In genomic region chr9:80552931-80553330, GRCh38 we compare ENCODE assay signal across 13 cellular contexts.
A peak's percentile ranks its signal among the peaks of the same experiment; 100 is the strongest.
DNase-seq lines count a peak whose midpoint lies in the region; ATAC-seq, FAIRE-seq and TF ChIP-seq lines count a peak whose summit lies in the region.
"Had no signal": no experiment of that assay in that cellular context is flagged by ENCODE, and none has a peak within 500 bp of the region (broad histone marks: within the 10 kb centered on the region; RNA-seq: fewer than 3 reads in every experiment).

No MANE protein-coding gene starts in this region.

- FAIRE-seq in bronchial epithelial cell (lab: Jason Lieb, UNC): no peak

- H3K4me3 ChIP-seq in IMR-90 (ENCODE audit: insufficient read depth, low read depth, low read length): no peak overlapping the region
- H3K4me3 ChIP-seq in bronchial epithelial cell (ENCODE audit: low read depth, low read length): no peak overlapping the region
- no peak overlapping the region for H3K4me3 ChIP-seq in testis
- H3K4me3 ChIP-seq: SJSA1 had no signal

- no peaks in the 10 kb centered on the region for H3K79me1 ChIP-seq in IMR-90 (ENCODE audit: low read depth in 1 of 2, low read length in 2 of 2)

- no peak overlapping the region for H3K56ac ChIP-seq in IMR-90 (ENCODE audit: extremely low read depth, insufficient read depth, low read length)

- TF ChIP-seq CTCF in IMR-90 (conservative IDR thresholded peaks at IDR 0.05; ENCODE audit: low read depth, low read length) (no peak), bronchial epithelial cell (IDR thresholded peaks at IDR 0.05; ENCODE audit: insufficient read depth, low read length, severe bottlenecking) (no peak), testis (IDR thresholded peaks at IDR 0.05) (no peak)

- TF ChIP-seq POLR2A in IMR-90 (IDR thresholded peaks at IDR 0.05; ENCODE audit: low read depth, low read length) (no peak), testis (IDR thresholded peaks at IDR 0.05) (no peak)

- 8% methylated on average over 2 of the region's 6 CpGs; no CpG with 5 or more reads in 1 of the 2 experiments for WGBS in IMR-90 (ENCODE audit: extremely low coverage in 2 of 2, insufficient read length in 1 of 2), 2 experiments
- 41 to 55% methylated on average over 6 of the region's 6 CpGs for WGBS in testis, 2 donors

- intact Hi-C loops in IMR-90 (cut with micrococcal nuclease): no loop called here
- intact Hi-C loops in testis (cut with DNase I; ENCODE audit: low total_unique reads): no loop called here

- CTCF ChIA-PET in IMR-90 (lab: Yijun Ruan, JAX): no interaction called here

- in situ Hi-C loops in IMR-90 (cut with MboI; ENCODE audit: low sequenced_read_pairs): no loop called here

- no TSS peak for BruUV-seq in IMR-90 (replicated peaks; lab: Mats Ljungman, UMichigan)

- H2BK5ac ChIP-seq in IMR-90 (ENCODE audit: low read depth, low read length, poor library complexity, severe bottlenecking): no peak overlapping the region

- no peak overlapping the region for H3K18ac ChIP-seq in IMR-90 (ENCODE audit: low read depth, low read length)

- no peaks in the 10 kb centered on the region for H3K4me1 ChIP-seq in IMR-90 (ENCODE audit: control insufficient read depth, insufficient read depth, low read length)
- no peaks in the 10 kb centered on the region for H3K4me1 ChIP-seq in testis
- H3K4me1 ChIP-seq: SJSA1 had no signal

- H4K20me1 ChIP-seq in IMR-90 (ENCODE audit: insufficient read depth, low read length): no peaks in the 10 kb centered on the region

- H2BK120ac ChIP-seq in IMR-90 (ENCODE audit: low read depth, low read length): no peak overlapping the region

- H2BK15ac ChIP-seq in IMR-90 (ENCODE audit: low read depth, low read length): no peak overlapping the region

- H3K27ac ChIP-seq in IMR-90 (ENCODE audit: insufficient read depth, low read length) (no peak overlapping the region), testis (no peak overlapping the region)
- H3K27ac ChIP-seq: SJSA1 had no signal

- DNase-seq in IMR-90: peak; percentile 52
- peak; percentile 8 for DNase-seq in bronchial epithelial cell (ENCODE audit: low read depth)
- peak; percentile 75 for DNase-seq in iris pigment epithelial cell (ENCODE audit: low read depth)
- DNase-seq in testis: peak; percentile 25
- DNase-seq in NCI-H526 treated with DMSO at 0.1 percent for 48 hours (lab: John Stamatoyannopoulos, UW): no peak
- no peak for DNase-seq in DMS114 treated with DMSO at 0.1 percent for 48 hours (lab: John Stamatoyannopoulos, UW; ENCODE audit: unreplicated experiment)
- DNase-seq: activated CD8-positive, alpha-beta memory T cell treated with anti-CD3 and anti-CD28 coated beads for 24 hours; C1 segment of cervical spinal cord; islet precursor cell; NCI-H2171 had no signal

- H3K4ac ChIP-seq in IMR-90 (ENCODE audit: low read depth, low read length): no peak overlapping the region

- TF ChIP-seq RAD21 in IMR-90 (IDR thresholded peaks at IDR 0.05; ENCODE audit: low read length): no peak

- H3K9me3 ChIP-seq in IMR-90 (ENCODE audit: control insufficient read depth, insufficient read depth, low read length): no peaks in the 10 kb centered on the region
- no peaks in the 10 kb centered on the region for H3K9me3 ChIP-seq in testis
- H3K9me3 ChIP-seq: SJSA1 had no signal

- no peak overlapping the region for H2AK9ac ChIP-seq in IMR-90 (replicated peaks; ENCODE audit: low read depth, low read length, poor library complexity)

- H3K23ac ChIP-seq in IMR-90 (ENCODE audit: low read depth, low read length): no peak overlapping the region

- H3K27me3 ChIP-seq in IMR-90 (ENCODE audit: control insufficient read depth, insufficient read depth, low read length) (no peaks in the 10 kb centered on the region), bronchial epithelial cell (ENCODE audit: control insufficient read depth, insufficient read depth, low read length) (no peaks in the 10 kb centered on the region), testis (no peaks in the 10 kb centered on the region)
- H3K27me3 ChIP-seq: SJSA1 had no signal

- no peak overlapping the region for H2AFZ ChIP-seq in IMR-90 (replicated peaks; ENCODE audit: low read length, poor library complexity)

- no peak overlapping the region for H3K14ac ChIP-seq in IMR-90 (replicated peaks; ENCODE audit: low read depth, low read length)

- H3K36me3 ChIP-seq in IMR-90 (ENCODE audit: control insufficient read depth, insufficient read depth, low read length) (no peaks in the 10 kb centered on the region), bronchial epithelial cell (ENCODE audit: control insufficient read depth, insufficient read depth, low read length) (no peaks in the 10 kb centered on the region), testis (ENCODE audit: low read depth, missing control alignments) (no peaks in the 10 kb centered on the region)
- H3K36me3 ChIP-seq: SJSA1 had no signal

- POLR2A ChIA-PET in IMR-90 (lab: Charles Lee; ENCODE audit: unreplicated experiment): no interaction called here

- no peak overlapping the region for H4K5ac ChIP-seq in IMR-90 (ENCODE audit: low read depth, low read length)

- no peak overlapping the region for H4K91ac ChIP-seq in IMR-90 (ENCODE audit: insufficient read depth, low read depth, low read length)

- H2AK5ac ChIP-seq in IMR-90 (ENCODE audit: low read depth, low read length): no peak overlapping the region

- no peak overlapping the region for H4K8ac ChIP-seq in IMR-90 (ENCODE audit: low read depth in 2 of 2, low read length in 2 of 2)

- H3K9me1 ChIP-seq in IMR-90 (ENCODE audit: insufficient read depth, low read length): no peaks in the 10 kb centered on the region

- no peak overlapping the region for H2BK20ac ChIP-seq in IMR-90 (ENCODE audit: low read depth, low read length)

- ATAC-seq in IMR-90 (ENCODE audit: low read depth): peak; percentile 63
- ATAC-seq in GM21619 (IDR thresholded peaks at IDR 0.05; ENCODE audit: unreplicated experiment): no peak
- no peak for ATAC-seq in GM21529 (IDR thresholded peaks at IDR 0.05; ENCODE audit: unreplicated experiment)

- H3K4me2 ChIP-seq in IMR-90 (ENCODE audit: low read depth, low read length): no peak overlapping the region

- dilution Hi-C loops in IMR-90 (cut with HindIII; ENCODE audit: low sequenced_read_pairs, unreplicated experiment): no loop called here

- no peak overlapping the region for H3K9ac ChIP-seq in IMR-90 (ENCODE audit: low read depth, low read length)

TF ChIP-seq in IMR-90, 13 proteins besides CTCF, POLR2A, EP300 and RAD21:
- no peak for TF ChIP-seq RFX5 (IDR thresholded peaks at IDR 0.05; ENCODE audit: low read depth, low read length)
- TF ChIP-seq BHLHE40 (IDR thresholded peaks at IDR 0.05; ENCODE audit: low read depth, low read length): peak; percentile 75
- peak; percentile 88 for TF ChIP-seq CEBPB (IDR thresholded peaks at IDR 0.05; ENCODE audit: low read depth, low read length)
TF ChIP-seq in IMR-90: peak in this region for 2.

Comparison
In these comparisons a context has a peak if more than half of its experiments do, and no peak if none do; other contexts are left out.
1. DNase-seq: peak in IMR-90 (single experiment), bronchial epithelial cell (single experiment), iris pigment epithelial cell (single experiment) and testis (single experiment); none in NCI-H526 treated with DMSO at 0.1 percent for 48 hours (single experiment) and DMS114 treated with DMSO at 0.1 percent for 48 hours (single experiment).